Comparison of ENCODE assay signal across 29 cellular contexts in the genomic region with DNA sequence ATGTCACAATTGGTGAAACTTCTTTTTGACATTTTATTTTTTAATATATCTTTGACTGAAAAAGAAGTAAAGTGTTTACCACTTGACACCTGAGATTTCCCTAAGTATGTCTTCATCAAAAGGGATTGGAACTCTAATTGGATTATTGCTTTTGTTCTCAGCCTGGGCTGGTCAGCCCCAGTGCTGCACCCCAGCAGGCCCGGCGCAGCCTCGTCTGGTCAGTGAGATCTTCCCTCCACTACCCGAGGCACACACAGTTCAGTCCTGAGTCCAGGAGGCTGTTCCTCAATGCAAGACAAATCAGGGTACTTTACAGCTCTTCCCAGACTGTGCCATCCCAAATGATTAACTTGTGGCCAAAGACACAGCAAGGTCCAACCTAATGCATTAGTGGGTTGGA.
"Had no signal": no experiment of that assay in that cellular context is flagged by ENCODE, and none has a peak within 500 bp of the region (broad histone marks: within the 10 kb centered on the region; RNA-seq: fewer than 3 reads in every experiment).

No MANE protein-coding gene starts in this region.

- H3K27me3 ChIP-seq: colonic mucosa, foreskin keratinocyte, gastroesophageal sphincter, heart right ventricle, right atrium auricular region, sigmoid colon, stomach, tibial artery had no signal

- H3K4me1 ChIP-seq: colonic mucosa, parathyroid adenoma, sigmoid colon had no signal

- H3K36me3 ChIP-seq: colonic mucosa, gastroesophageal sphincter, heart right ventricle, neutrophil, right atrium auricular region, sigmoid colon, stomach, tibial artery had no signal

- H3K4me3 Mint-ChIP-seq: dendritic cell treated with granulocyte-macrophage colony-stimulating factor and Interleukin-4, amounts not matched to agents 40 ng/mL and 50 ng/mL, for 4 days; endodermal cell; memory B cell; naive thymus-derived CD8-positive, alpha-beta T cell; nephron progenitor cell; stimulated activated effector memory CD8-positive, alpha-beta T cell treated with anti-CD3 and anti-CD28 coated beads, Interleukin-12 subunit alpha, Interleukin-12 subunit beta, amount 100 ng/mL, for 72 hours; type B pancreatic cell had no signal

- H3K9ac ChIP-seq: parathyroid adenoma had no signal

- H2AFZ ChIP-seq: parathyroid adenoma had no signal

- H3K36me3 Mint-ChIP-seq: memory B cell; naive thymus-derived CD8-positive, alpha-beta T cell; stimulated activated effector memory CD8-positive, alpha-beta T cell treated with anti-CD3 and anti-CD28 coated beads, Interleukin-12 subunit alpha, Interleukin-12 subunit beta, amount 100 ng/mL, for 72 hours had no signal

- H3K4me3 ChIP-seq: colonic mucosa, gastroesophageal sphincter, heart right ventricle, lung, right atrium auricular region, sigmoid colon, stomach, tibial artery had no signal

- H3K9me3 ChIP-seq: colonic mucosa, gastroesophageal sphincter, heart right ventricle, neutrophil, right atrium auricular region, sigmoid colon, stomach, tibial artery had no signal

- H3K27ac Mint-ChIP-seq: dendritic cell treated with granulocyte-macrophage colony-stimulating factor and Interleukin-4, amounts not matched to agents 40 ng/mL and 50 ng/mL, for 4 days; endodermal cell; memory B cell; naive thymus-derived CD8-positive, alpha-beta T cell; progenitor cell of endocrine pancreas; stimulated activated effector memory CD8-positive, alpha-beta T cell treated with anti-CD3 and anti-CD28 coated beads, Interleukin-12 subunit alpha, Interleukin-12 subunit beta, amount 100 ng/mL, for 72 hours; type B pancreatic cell had no signal

- H3K4me1 Mint-ChIP-seq: memory B cell; naive thymus-derived CD8-positive, alpha-beta T cell; stimulated activated effector memory CD8-positive, alpha-beta T cell treated with anti-CD3 and anti-CD28 coated beads, Interleukin-12 subunit alpha, Interleukin-12 subunit beta, amount 100 ng/mL, for 72 hours had no signal

- H3K27ac ChIP-seq: colonic mucosa, epithelial cell of prostate, foreskin keratinocyte, gastroesophageal sphincter, heart right ventricle, neutrophil, parathyroid adenoma, right atrium auricular region, sigmoid colon, stomach had no signal

- H3K27me3 Mint-ChIP-seq: memory B cell, progenitor cell of endocrine pancreas, type B pancreatic cell had no signal

- ATAC-seq: esophagus mucosa; foreskin keratinocyte; gastroesophageal sphincter; heart right ventricle; left lobe of liver; naive thymus-derived CD8-positive, alpha-beta T cell; stimulated activated effector memory CD8-positive, alpha-beta T cell treated with anti-CD3 and anti-CD28 coated beads, Interleukin-12 subunit alpha, Interleukin-12 subunit beta, amount 100 ng/mL, for 72 hours had no signal

- H3K9me3 Mint-ChIP-seq: dendritic cell treated with granulocyte-macrophage colony-stimulating factor and Interleukin-4, amounts not matched to agents 40 ng/mL and 50 ng/mL, for 4 days; endodermal cell; memory B cell; naive thymus-derived CD8-positive, alpha-beta T cell; nephron progenitor cell had no signal

- H3K79me2 ChIP-seq: parathyroid adenoma had no signal

- DNase-seq: effector CD8-positive, alpha-beta T cell; endodermal cell; foreskin keratinocyte; heart right ventricle; hippocampal formation; islet precursor cell; midbrain; naive thymus-derived CD8-positive, alpha-beta T cell; nephron progenitor cell; sigmoid colon; stimulated activated CD4-positive, alpha-beta T cell treated with anti-CD3 and anti-CD28 coated beads, Interleukin-2, amount 100 ng/mL, for 24 hours; stimulated activated CD4-positive, alpha-beta T cell treated with anti-CD3 and anti-CD28 coated beads, Interleukin-4, amount 100 ng/mL, for 24 hours; stimulated activated naive CD4-positive, alpha-beta T cell treated with Interleukin-2 at 50 U/mL for 16 hours; stomach; tibial artery had no signal
